ENCODE assay signal across 9 cellular contexts in genomic region chr2:152743004-152743403, GRCh38. TPM values are rescaled to one million over a fixed set of nuclear protein-coding genes. Genes with fewer than 3 reads are reported as not detected.
DNase-seq lines count a peak whose midpoint lies in the region; ATAC-seq and TF ChIP-seq lines count a peak whose summit lies in the region.
"Had no signal": no experiment of that assay in that cellular context is flagged by ENCODE, and none has a peak within 500 bp of the region (broad histone marks: within the 10 kb centered on the region; RNA-seq: fewer than 3 reads in every experiment).

No MANE protein-coding gene starts in this region.

- H3K27ac ChIP-seq in esophagus muscularis mucosa (replicated peaks in 1 of 4) = no peak overlapping the region
- H3K27ac ChIP-seq: BLaER1 had no signal

- no peak for TF ChIP-seq EP300 in esophagus muscularis mucosa (IDR thresholded peaks at IDR 0.05)

- H3K27me3 Mint-ChIP-seq in activated naive CD4-positive, alpha-beta T cell treated with anti-CD3 and anti-CD28 coated beads for 36 hours (ENCODE audit: low read depth) = no peaks in the 10 kb centered on the region

- peaks cover 0 to 24% (median 13%) of the 10 kb centered on the region in 4 donors for H3K36me3 ChIP-seq in esophagus muscularis mucosa

- peaks cover 0 to 7% (median 2%) of the 10 kb centered on the region in 4 donors for H3K4me1 ChIP-seq in esophagus muscularis mucosa
- H3K4me1 ChIP-seq: BLaER1 had no signal

- peak; percentile 35 for DNase-seq in DMS53 (lab: John Stamatoyannopoulos, UW)
- DNase-seq in DMS53 treated with DMSO at 0.1 percent for 48 hours (lab: John Stamatoyannopoulos, UW; ENCODE audit: unreplicated experiment) = no peak
- peak; percentile 21 for DNase-seq in NCI-H460 (ENCODE audit: extremely low read depth, low read depth)
- no peak for DNase-seq in esophagus muscularis mucosa (ENCODE audit: extremely low spot score)
- no peak for DNase-seq in cortex of kidney (lab: John Stamatoyannopoulos, UW)
- DNase-seq in stimulated activated naive CD8-positive, alpha-beta T cell treated with anti-CD3 and anti-CD28 coated beads, Interleukin-15, Interleukin-2, amounts not matched to agents 100 U/mL and 50 U/mL, for 24 hours = no peak
- no peak for DNase-seq in activated naive CD4-positive, alpha-beta T cell treated with anti-CD3 and anti-CD28 coated beads for 36 hours

- H3K27me3 ChIP-seq in esophagus muscularis mucosa = no peaks in the 10 kb centered on the region
- H3K27me3 ChIP-seq: BLaER1 had no signal

- 51% methylated on average over 3 of the region's 3 CpGs for WGBS in esophagus muscularis mucosa

- no peak overlapping the region for H3K27ac Mint-ChIP-seq in activated naive CD4-positive, alpha-beta T cell treated with anti-CD3 and anti-CD28 coated beads for 36 hours

- no peaks in the 10 kb centered on the region for H3K9me3 Mint-ChIP-seq in activated naive CD4-positive, alpha-beta T cell treated with anti-CD3 and anti-CD28 coated beads for 36 hours

- CTCF ChIA-PET in activated naive CD4-positive, alpha-beta T cell treated with anti-CD3 and anti-CD28 coated beads for 36 hours (lab: Charles Lee) = interaction anchor here (0.6 to 1.9 kb wide), 8 partner anchors 12 to 272 kb away, joined by 3 to 6 read pairs (median 3); no protein-coding TSS in a partner anchor

- no peak overlapping the region for H3K4me3 ChIP-seq in esophagus muscularis mucosa
- H3K4me3 ChIP-seq: BLaER1 had no signal

- ATAC-seq in HG02623 (IDR thresholded peaks at IDR 0.05; ENCODE audit: unreplicated experiment) = peak; percentile 61
- no peak for ATAC-seq in stimulated activated naive CD8-positive, alpha-beta T cell treated with anti-CD3 and anti-CD28 coated beads, Interleukin-15, Interleukin-2, amounts not matched to agents 100 U/mL and 50 U/mL, for 24 hours

- no peaks in the 10 kb centered on the region for H3K4me1 Mint-ChIP-seq in activated naive CD4-positive, alpha-beta T cell treated with anti-CD3 and anti-CD28 coated beads for 36 hours (ENCODE audit: low read depth)

- TF ChIP-seq POLR2A in esophagus muscularis mucosa (IDR thresholded peaks at IDR 0.05; ENCODE audit: low read depth) = no peak

- no peaks in the 10 kb centered on the region for H3K9me3 ChIP-seq in esophagus muscularis mucosa

- TF ChIP-seq CTCF in esophagus muscularis mucosa (IDR thresholded peaks at IDR 0.05) = peak; percentile 20 to 59 (median 34)

- intact Hi-C loops in esophagus muscularis mucosa (cut with DNase I) = no loop called here
- intact Hi-C loops in activated naive CD4-positive, alpha-beta T cell treated with anti-CD3 and anti-CD28 coated beads for 36 hours (cut with micrococcal nuclease) = loop anchor here (1.0 to 5.0 kb wide), 3 partner anchors 184 to 706 kb away; no protein-coding TSS in a partner anchor

- H3K36me3 Mint-ChIP-seq in activated naive CD4-positive, alpha-beta T cell treated with anti-CD3 and anti-CD28 coated beads for 36 hours (ENCODE audit: low read depth) = peaks cover 22% of the 10 kb centered on the region

- no peak overlapping the region for H3K4me3 Mint-ChIP-seq in activated naive CD4-positive, alpha-beta T cell treated with anti-CD3 and anti-CD28 coated beads for 36 hours

RNA-seq across cellular contexts. Expression of gene ARL6IP6, which starts 24.6 kb away (rescaled TPM):
- total RNA-seq in NCI-H460 (2014; rRNA removed; shearing (Covaris generic)) = 30.4 and 34.6 TPM in 2 replicates
- 29.1 and 54.1 TPM in 2 replicates for polyA plus RNA-seq in NCI-H460 (2014; cell fraction: nucleus; rRNA removed)
- total RNA-seq in esophagus muscularis mucosa = 10 to 100 TPM in 2 of 4 donors, 1 to 10 TPM in 2; 6.5 to 20.2 (median 12.8) TPM
- 10 to 100 TPM; 17.0 to 17.2 TPM for total RNA-seq in activated naive CD4-positive, alpha-beta T cell treated with anti-CD3 and anti-CD28 coated beads for 36 hours

RNA-seq across cellular contexts. Expression of gene PRPF40A, which starts 25.7 kb away (rescaled TPM):
- 147 and 160 TPM in 2 replicates for total RNA-seq in NCI-H460 (2014; rRNA removed; shearing (Covaris generic))
- 124 and 167 TPM in 2 replicates for polyA plus RNA-seq in NCI-H460 (2014; cell fraction: nucleus; rRNA removed)
- 10 to 100 TPM; 46.1 to 66.1 (median 53.2) TPM for total RNA-seq in esophagus muscularis mucosa
- total RNA-seq in activated naive CD4-positive, alpha-beta T cell treated with anti-CD3 and anti-CD28 coated beads for 36 hours = 100 to 1,000 TPM; 123 to 128 TPM

Comparison
In these comparisons a context has a peak if more than half of its experiments do, and no peak if none do; other contexts are left out.
1. DNase-seq: peak in DMS53 (single experiment) and NCI-H460 (single experiment); none in DMS53 treated with DMSO at 0.1 percent for 48 hours (single experiment), esophagus muscularis mucosa (single experiment), cortex of kidney (single experiment), stimulated activated naive CD8-positive, alpha-beta T cell treated with anti-CD3 and anti-CD28 coated beads, Interleukin-15, Interleukin-2, amounts not matched to agents 100 U/mL and 50 U/mL, for 24 hours (single experiment) and activated naive CD4-positive, alpha-beta T cell treated with anti-CD3 and anti-CD28 coated beads for 36 hours (single experiment).